ENCODE assay signal across 1 cellular context in genomic region chr6:44697333-44697732, GRCh38.
TF ChIP-seq lines count a peak whose summit lies in the region.

No MANE protein-coding gene starts in this region.

TF ChIP-seq in H1, 55 proteins besides CTCF, POLR2A, EP300 and RAD21 (continued from another document):
- TF ChIP-seq RNF2 (IDR thresholded peaks at IDR 0.05; ENCODE audit: borderline replicate concordance, low read depth, low read length, missing control alignments, poor library complexity, severe bottlenecking) (no peak), HDAC6 (IDR thresholded peaks at IDR 0.05; ENCODE audit: low read depth, low read length) (no peak), EZH2 (IDR thresholded peaks at IDR 0.05; ENCODE audit: low read depth, low read length, severe bottlenecking) (no peak)
